ENCODE assay signal across 14 cellular contexts in the genomic region with DNA sequence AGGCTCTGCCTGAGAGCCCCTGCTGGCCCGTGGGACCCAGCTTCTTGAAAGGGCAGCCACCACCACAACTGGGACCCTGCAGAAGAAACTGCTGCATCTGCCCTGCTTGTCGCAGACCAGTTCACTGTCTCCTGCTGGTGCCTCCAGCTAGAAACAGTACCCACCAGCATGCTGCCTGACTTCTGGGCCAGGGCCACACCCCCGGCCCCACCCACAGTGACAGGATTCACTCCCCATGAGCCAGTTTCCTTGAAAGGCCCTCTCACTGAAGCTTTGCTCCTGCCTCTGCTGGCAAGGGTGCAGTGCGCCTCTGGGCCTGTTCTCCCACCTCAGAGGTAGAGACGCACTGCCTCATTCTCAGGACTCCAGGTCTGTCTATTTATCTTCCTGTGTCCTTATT. TPM values are rescaled to one million over a fixed set of nuclear protein-coding genes. Genes with fewer than 3 reads are reported as not detected.
DNase-seq lines count a peak whose midpoint lies in the region; ATAC-seq and TF ChIP-seq lines count a peak whose summit lies in the region.
"Had no signal": no experiment of that assay in that cellular context is flagged by ENCODE, and none has a peak within 500 bp of the region (broad histone marks: within the 10 kb centered on the region; RNA-seq: fewer than 3 reads in every experiment).

No MANE protein-coding gene starts in this region.

- H3K27ac ChIP-seq in HEK293 (ENCODE audit: extremely low read depth, low read depth, low read length) = no peak overlapping the region
- H3K27ac ChIP-seq in psoas muscle = peak overlapping the region; percentile 75

- H3K9ac ChIP-seq in adipocyte (ENCODE audit: low read length) = peak overlapping the region; percentile 13

- H3K36me3 Mint-ChIP-seq in activated T-helper 1 cell treated with anti-CD3 and anti-CD28 coated beads, Interleukin-12 subunit alpha, Interleukin-12 subunit beta, Interleukin-2, Interleukin-4 antibody, amounts not matched to agents 30 ng/mL and 10 ng/mL and 1 ng/mL, durations not matched to agents 14 hours and 24 hours and 36 hours (ENCODE audit: low read depth) = peaks cover 12% of the 10 kb centered on the region

- 51 to 75% (median 55%) methylated on average over 5 of the region's 5 CpGs for WGBS in psoas muscle, 3 donors

- peaks cover 0 to 33% of the 10 kb centered on the region in 2 experiments; a peak in 2 of 3 replicates for H3K36me3 ChIP-seq in HEK293 (ENCODE audit: control insufficient read depth in 2 of 2, insufficient read depth in 1 of 2, low read length in 2 of 2)
- H3K36me3 ChIP-seq in adipocyte (ENCODE audit: control insufficient read depth, insufficient read depth, low read length, severe bottlenecking) = peaks cover 42% of the 10 kb centered on the region
- peaks cover 0 to 38% of the 10 kb centered on the region in 2 donors for H3K36me3 ChIP-seq in psoas muscle (ENCODE audit: insufficient read depth in 1 of 2, low read depth in 1 of 2)

- TF ChIP-seq CTCF in HEK293 (tag by site-specific recombination; IDR thresholded peaks at IDR 0.05) = no peak
- TF ChIP-seq CTCF in psoas muscle (IDR thresholded peaks at IDR 0.05) = no peak

- POLR2A ChIA-PET in HEK293 (lab: Yijun Ruan, JAX) = no interaction called here

- H3K9me3 Mint-ChIP-seq in activated T-helper 1 cell treated with anti-CD3 and anti-CD28 coated beads, Interleukin-12 subunit alpha, Interleukin-12 subunit beta, Interleukin-2, Interleukin-4 antibody, amounts not matched to agents 30 ng/mL and 10 ng/mL and 1 ng/mL, durations not matched to agents 14 hours and 24 hours and 36 hours = no peaks in the 10 kb centered on the region
- H3K9me3 Mint-ChIP-seq: neural crest cell had no signal

- no peak overlapping the region for H3K27ac Mint-ChIP-seq in activated T-helper 1 cell treated with anti-CD3 and anti-CD28 coated beads, Interleukin-12 subunit alpha, Interleukin-12 subunit beta, Interleukin-2, Interleukin-4 antibody, amounts not matched to agents 30 ng/mL and 10 ng/mL and 1 ng/mL, durations not matched to agents 14 hours and 24 hours and 36 hours
- H3K27ac Mint-ChIP-seq: activated CD4-positive, alpha-beta T cell treated with anti-CD3 and anti-CD28 coated beads for 36 hours had no signal

- H3K27me3 ChIP-seq in adipocyte (replicated peaks; ENCODE audit: control insufficient read depth, insufficient read depth, low read length) (no peaks in the 10 kb centered on the region), psoas muscle (ENCODE audit: insufficient read depth in 3 of 3, low read length in 2 of 3) (no peaks in the 10 kb centered on the region)

- H3K27me3 Mint-ChIP-seq in activated T-helper 1 cell treated with anti-CD3 and anti-CD28 coated beads, Interleukin-12 subunit alpha, Interleukin-12 subunit beta, Interleukin-2, Interleukin-4 antibody, amounts not matched to agents 30 ng/mL and 10 ng/mL and 1 ng/mL, durations not matched to agents 14 hours and 24 hours and 36 hours (ENCODE audit: insufficient read depth) = no peaks in the 10 kb centered on the region
- H3K27me3 Mint-ChIP-seq: activated CD4-positive, alpha-beta T cell treated with anti-CD3 and anti-CD28 coated beads for 36 hours had no signal

- H3K9me3 ChIP-seq in HEK293 (ENCODE audit: control insufficient read depth, insufficient read depth, low read depth, low read length) = no peaks in the 10 kb centered on the region
- H3K9me3 ChIP-seq in adipocyte (ENCODE audit: control insufficient read depth, low read length) = no peaks in the 10 kb centered on the region
- H3K9me3 ChIP-seq in psoas muscle = no peaks in the 10 kb centered on the region

- H3K4me3 ChIP-seq in HEK293 (ENCODE audit: low read depth, low read length) (no peak overlapping the region), adipocyte (ENCODE audit: low read length) (no peak overlapping the region), psoas muscle (no peak overlapping the region)

- peaks cover 3% of the 10 kb centered on the region for H3K4me1 Mint-ChIP-seq in activated T-helper 1 cell treated with anti-CD3 and anti-CD28 coated beads, Interleukin-12 subunit alpha, Interleukin-12 subunit beta, Interleukin-2, Interleukin-4 antibody, amounts not matched to agents 30 ng/mL and 10 ng/mL and 1 ng/mL, durations not matched to agents 14 hours and 24 hours and 36 hours (ENCODE audit: low read depth)

- CTCF ChIA-PET in HEK293 (lab: Yijun Ruan, JAX) = no interaction called here

- DNase-seq in NCI-H2029 (lab: John Stamatoyannopoulos, UW) = peak; percentile 40
- DNase-seq in NCI-H2029 treated with DMSO at 0.1 percent for 48 hours (lab: John Stamatoyannopoulos, UW) = no peak
- DNase-seq in adipocyte (ENCODE audit: low read depth) = no peak
- DNase-seq in psoas muscle = peak in 1 of 2 donors; percentile 75
- no peak for DNase-seq in activated T-helper 1 cell treated with anti-CD3 and anti-CD28 coated beads, Interleukin-12 subunit alpha, Interleukin-12 subunit beta, Interleukin-2, Interleukin-4 antibody, amounts not matched to agents 30 ng/mL and 10 ng/mL and 1 ng/mL, durations not matched to agents 14 hours and 24 hours and 36 hours (ENCODE audit: low spot score)
- no peak for DNase-seq in activated CD4-positive, alpha-beta T cell treated with anti-CD3 and anti-CD28 coated beads, Interleukin-2, amount 50 U/mL, for 48 hours
- DNase-seq: activated CD4-positive, alpha-beta T cell treated with anti-CD3 and anti-CD28 coated beads for 36 hours; EL; NCI-H1048; stimulated activated CD4-positive, alpha-beta T cell treated with anti-CD3 and anti-CD28 coated beads, Interleukin-12 subunit alpha, Interleukin-12 subunit beta, amount 100 ng/mL, for 4 hours had no signal

- H3K4me1 ChIP-seq in HEK293 (ENCODE audit: control insufficient read depth, insufficient read depth, low read length) (no peaks in the 10 kb centered on the region), adipocyte (ENCODE audit: control insufficient read depth, insufficient read depth, low read length) (peaks cover 28% of the 10 kb centered on the region), psoas muscle (peaks cover 58% of the 10 kb centered on the region)

- intact Hi-C loops in psoas muscle (cut with DNase I) = no loop called here
- intact Hi-C loops in activated T-helper 1 cell treated with anti-CD3 and anti-CD28 coated beads, Interleukin-12 subunit alpha, Interleukin-12 subunit beta, Interleukin-2, Interleukin-4 antibody, amounts not matched to agents 30 ng/mL and 10 ng/mL and 1 ng/mL, durations not matched to agents 14 hours and 24 hours and 36 hours (cut with micrococcal nuclease) = no loop called here

- no peak overlapping the region for H3K4me3 Mint-ChIP-seq in activated T-helper 1 cell treated with anti-CD3 and anti-CD28 coated beads, Interleukin-12 subunit alpha, Interleukin-12 subunit beta, Interleukin-2, Interleukin-4 antibody, amounts not matched to agents 30 ng/mL and 10 ng/mL and 1 ng/mL, durations not matched to agents 14 hours and 24 hours and 36 hours
- H3K4me3 Mint-ChIP-seq: activated CD4-positive, alpha-beta T cell treated with anti-CD3 and anti-CD28 coated beads for 36 hours; neural crest cell had no signal

- ATAC-seq in psoas muscle = peak in 3 of 4 donors; percentile 53 to 70 (median 62)
- ATAC-seq in GM19351 (IDR thresholded peaks at IDR 0.05; ENCODE audit: unreplicated experiment) = no peak
- ATAC-seq: activated CD4-positive, alpha-beta T cell treated with anti-CD3 and anti-CD28 coated beads for 36 hours; left lobe of liver had no signal

TF ChIP-seq in HEK293, 187 proteins besides CTCF, POLR2A, EP300 and RAD21 (continues in another document):
- TF ChIP-seq KLF9 (tag by site-specific recombination; IDR thresholded peaks at IDR 0.05; ENCODE audit: low read depth) = peak; percentile 73
- TF ChIP-seq ZBTB11 (tag by site-specific recombination; conservative IDR thresholded peaks at IDR 0.05; ENCODE audit: low read depth) = no peak
- no peak for TF ChIP-seq ZNF146 (tag by site-specific recombination; IDR thresholded peaks at IDR 0.05)
- TF ChIP-seq KLF1 (tag by site-specific recombination; IDR thresholded peaks at IDR 0.05) = peak; percentile 69
- TF ChIP-seq ZNF302 (tag by site-specific recombination; IDR thresholded peaks at IDR 0.05; ENCODE audit: low read depth) = no peak
- TF ChIP-seq ZNF366 (tag by site-specific recombination; conservative IDR thresholded peaks at IDR 0.05) = no peak
- TF ChIP-seq ZNF747 (tag by site-specific recombination; IDR thresholded peaks at IDR 0.05) = no peak
- TF ChIP-seq ZIC2 (tag by site-specific recombination; IDR thresholded peaks at IDR 0.05) = peak; percentile 30; the same call in 1 of the 2 replicates

RNA-seq across cellular contexts. Expression of gene ANXA11, which starts 32.4 kb away (rescaled TPM):
- total RNA-seq in psoas muscle = 100 to 1,000 TPM; 120 to 389 (median 273) TPM
- polyA plus RNA-seq in psoas muscle = 100 to 1,000 TPM; 112 to 164 (median 132) TPM
- total RNA-seq in activated T-helper 1 cell treated with anti-CD3 and anti-CD28 coated beads, Interleukin-12 subunit alpha, Interleukin-12 subunit beta, Interleukin-2, Interleukin-4 antibody, amounts not matched to agents 30 ng/mL and 10 ng/mL and 1 ng/mL, durations not matched to agents 14 hours and 24 hours and 36 hours = 216 and 239 TPM in 2 replicates

RNA-seq across cellular contexts. Expression of gene PLAC9, which starts 40.4 kb away (rescaled TPM):
- 10 to 100 TPM in 1 of 4 donors, 1 to 10 TPM in 3; 5.4 to 14.6 (median 8.8) TPM for total RNA-seq in psoas muscle
- polyA plus RNA-seq in psoas muscle = 1 to 10 TPM; 8.5 to 9.5 (median 9.4) TPM
- not detected in 2 replicates for total RNA-seq in activated T-helper 1 cell treated with anti-CD3 and anti-CD28 coated beads, Interleukin-12 subunit alpha, Interleukin-12 subunit beta, Interleukin-2, Interleukin-4 antibody, amounts not matched to agents 30 ng/mL and 10 ng/mL and 1 ng/mL, durations not matched to agents 14 hours and 24 hours and 36 hours
- total RNA-seq: activated CD4-positive, alpha-beta T cell treated with anti-CD3 and anti-CD28 coated beads for 36 hours had no signal
